9 cellular contexts compared by ENCODE assay signal in genomic region chrX:132708529-132708928, GRCh38.
"Had no signal": no experiment of that assay in that cellular context is flagged by ENCODE, and none has a peak within 500 bp of the region (broad histone marks: within the 10 kb centered on the region; RNA-seq: fewer than 3 reads in every experiment).

No MANE protein-coding gene starts in this region.

- FAIRE-seq: HepG2, HTR-8/SVneo, K562 had no signal

- H3K4me3 ChIP-seq: K562 had no signal

- ATAC-seq: HepG2, K562 had no signal

- H3K36me3 Mint-ChIP-seq: IgD-negative memory B cell had no signal

- H3K9ac ChIP-seq: KMS-11 had no signal

- H3K27ac ChIP-seq: HL-60, KMS-11 had no signal

- H3K9me3 Mint-ChIP-seq: IgD-negative memory B cell had no signal

- H3K4me2 ChIP-seq: KMS-11 had no signal

- DNase-seq: IMR-90, KBM-7, KG1 had no signal

- H3K4me3 Mint-ChIP-seq: IgD-negative memory B cell had no signal

- H3K27ac Mint-ChIP-seq: IgD-negative memory B cell had no signal
